In the genomic region with DNA sequence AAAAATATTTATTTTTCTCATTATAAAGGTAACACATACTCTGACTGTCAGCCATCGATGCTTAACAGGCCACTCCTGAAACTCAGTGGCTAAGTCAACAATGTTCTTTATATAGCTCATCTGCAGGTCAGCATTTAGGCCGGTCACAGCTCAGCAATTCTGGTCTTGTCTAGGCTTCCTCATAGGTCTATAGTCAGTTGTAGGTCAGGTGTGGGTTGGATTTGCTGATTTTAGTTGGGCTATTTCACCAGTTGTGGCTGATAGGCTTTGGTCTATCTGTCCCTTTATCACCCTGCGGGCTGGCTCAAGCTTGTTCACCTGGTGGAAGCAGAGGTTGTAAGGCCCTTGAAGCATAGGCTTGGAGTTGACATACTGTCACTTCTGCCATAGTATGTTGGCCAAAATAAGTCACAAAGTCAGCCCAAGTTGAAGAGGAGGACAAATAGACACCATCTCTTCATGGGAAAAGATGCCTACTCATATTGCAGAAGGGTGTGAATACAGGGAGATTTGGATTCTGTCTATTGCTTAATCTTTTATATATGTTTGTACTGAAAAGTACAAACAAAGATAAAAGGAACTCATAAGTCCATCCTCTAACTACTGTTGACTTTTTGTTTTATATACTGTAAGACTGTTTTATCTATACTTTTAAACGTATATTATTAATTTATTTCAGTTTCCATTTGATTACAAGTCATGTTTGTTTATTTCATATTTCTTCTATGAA, we compare ENCODE assay signal across 15 cellular contexts.
A peak's percentile ranks its signal among the peaks of the same experiment; 100 is the strongest.
DNase-seq lines count a peak whose midpoint lies in the region; FAIRE-seq and TF ChIP-seq lines count a peak whose summit lies in the region.
"Had no signal": no experiment of that assay in that cellular context is flagged by ENCODE, and none has a peak within 500 bp of the region (broad histone marks: within the 10 kb centered on the region; RNA-seq: fewer than 3 reads in every experiment).

No MANE protein-coding gene starts in this region.

- H3K4me3 ChIP-seq in GM12865 (ENCODE audit: low read depth, low read length) (no peak overlapping the region), LNCaP clone FGC (ENCODE audit: low read depth, low read length) (no peak overlapping the region)
- H3K4me3 ChIP-seq: BLaER1 treated with 17β-estradiol and CSF1 and Interleukin-3, amounts not matched to agents 10 nM and 100 nM; right lobe of liver had no signal

- TF ChIP-seq CTCF in GM12865 (IDR thresholded peaks at IDR 0.05; ENCODE audit: insufficient read depth, low read depth, low read length, missing control alignments) (no peak), LNCaP clone FGC (IDR thresholded peaks at IDR 0.05; ENCODE audit: control insufficient read depth, extremely low read depth, insufficient read depth) (no peak), GM20000 (IDR thresholded peaks at IDR 0.05; ENCODE audit: extremely low read depth, missing control alignments) (no peak)

- DNase-seq in GM12865 (ENCODE audit: low read depth) (peak; percentile 26), H54 (ENCODE audit: insufficient read length, low spot score) (no peak), LNCaP clone FGC (ENCODE audit: low read depth) (peak; percentile 64), kidney glomerular epithelial cell (lab: John Stamatoyannopoulos, UW) (peak; percentile 14), nucleus accumbens (lab: John Stamatoyannopoulos, UW) (no peak), GM20000 (ENCODE audit: low spot score) (no peak), OCI-M2 (lab: John Stamatoyannopoulos, UW; ENCODE audit: unreplicated experiment) (no peak)
- no peak for DNase-seq in activated CD4-positive, alpha-beta T cell treated with anti-CD3 and anti-CD28 coated beads, Interleukin-2, amount 50 U/mL, for 1 hour
- DNase-seq: activated naive CD8-positive, alpha-beta T cell treated with anti-CD3 and anti-CD28 coated beads, Interleukin-2, amount 10 ng/mL, durations not matched to agents 7 days and 5 days; cortex of kidney; GDM1; right lobe of liver; substantia nigra had no signal

- peak; percentile 91 for FAIRE-seq in H54 (lab: Jason Lieb, UNC)
- FAIRE-seq: TTC549 had no signal

- no peak for TF ChIP-seq POLR2A in H54 (IDR thresholded peaks at IDR 0.05; ENCODE audit: low read depth, low read length)

Comparison
In these comparisons a context has a peak if more than half of its experiments do, and no peak if none do; other contexts are left out.
1. DNase-seq: peak in GM12865 (single experiment), LNCaP clone FGC (single experiment) and kidney glomerular epithelial cell (single experiment); none in H54 (single experiment), nucleus accumbens (0 of 56), GM20000 (single experiment), OCI-M2 (single experiment) and activated CD4-positive, alpha-beta T cell treated with anti-CD3 and anti-CD28 coated beads, Interleukin-2, amount 50 U/mL, for 1 hour (single experiment).